Comparison of ENCODE assay signal across 12 cellular contexts in the genomic region with DNA sequence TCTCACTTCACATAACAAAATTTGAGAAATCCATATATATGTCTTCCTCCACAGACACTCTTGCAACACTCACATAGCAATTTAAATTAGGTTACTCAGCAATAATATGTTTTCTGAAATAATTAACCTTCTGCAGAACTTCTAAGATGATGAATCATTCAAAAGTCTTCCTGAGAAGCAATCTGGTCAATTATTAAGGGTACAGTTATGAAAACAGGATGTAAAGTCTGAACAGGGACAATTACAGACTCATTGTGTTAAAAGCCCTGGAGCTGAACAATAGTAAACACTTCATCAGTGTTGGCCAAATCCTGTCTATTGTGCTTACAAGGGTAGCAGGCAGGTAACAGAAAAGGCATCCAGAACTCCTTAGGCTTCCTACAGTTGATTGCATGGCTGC.
DNase-seq lines count a peak whose midpoint lies in the region; ATAC-seq lines count a peak whose summit lies in the region.
"Had no signal": no experiment of that assay in that cellular context is flagged by ENCODE, and none has a peak within 500 bp of the region (broad histone marks: within the 10 kb centered on the region; RNA-seq: fewer than 3 reads in every experiment).

No MANE protein-coding gene starts in this region.

- peak; percentile 85 for ATAC-seq in GM21786 (IDR thresholded peaks at IDR 0.05; ENCODE audit: unreplicated experiment)
- no peak for ATAC-seq in HG03039 (IDR thresholded peaks at IDR 0.05; ENCODE audit: unreplicated experiment)

- DNase-seq in GM03348 (ENCODE audit: low spot score) (peak; percentile 15), NCI-H1105 treated with DMSO at 0.1 percent for 48 hours (lab: John Stamatoyannopoulos, UW) (peak; percentile 40), glomerular endothelial cell (ENCODE audit: extremely low read depth, low read depth, low spot score) (peak; percentile 83), activated gamma-delta T cell (lab: John Stamatoyannopoulos, UW) (no peak), NCI-H1436 treated with DMSO at 0.1 percent for 48 hours (lab: John Stamatoyannopoulos, UW) (no peak)
- DNase-seq in effector CD4-positive, alpha-beta T cell = no peak
- DNase-seq: activated naive CD8-positive, alpha-beta T cell treated with anti-CD3 and anti-CD28 coated beads for 36 hours; DND-41; NCI-H187; posterior cingulate gyrus had no signal

Comparison
In these comparisons a context has a peak if more than half of its experiments do, and no peak if none do; other contexts are left out.
1. DNase-seq: peak in GM03348 (single experiment), NCI-H1105 treated with DMSO at 0.1 percent for 48 hours (single experiment) and glomerular endothelial cell (single experiment); none in effector CD4-positive, alpha-beta T cell (single experiment), activated gamma-delta T cell (single experiment) and NCI-H1436 treated with DMSO at 0.1 percent for 48 hours (single experiment).